Comparison of ENCODE assay signal across 8 cellular contexts in genomic region chr12:121580959-121581680, GRCh38.
DNase-seq lines count a peak whose midpoint lies in the region.

TSS of gene KDM2B (minus strand) at chr12:121581023. CDS start at chr12:121580911, 112 bp downstream.

- in situ Hi-C loops in T47D (cut with HindIII; ENCODE audit: low pct_unique_long_range_greater_than_20kb, low sequenced_read_pairs) = no loop called here

- peak; percentile 66 for DNase-seq in activated CD8-positive, alpha-beta memory T cell treated with anti-CD3 and anti-CD28 coated beads for 24 hours
- DNase-seq in activated CD8-positive, alpha-beta memory T cell treated with anti-CD3 and anti-CD28 coated beads, Interleukin-2, amount 50 U/mL, for 4 hours = no peak
- DNase-seq in SHP77 (lab: John Stamatoyannopoulos, UW) = peak; percentile 73 to 81
- DNase-seq in T47D (ENCODE audit: low read depth in 1 of 2, low spot score in 1 of 2) = peak; percentile 37 to 66
- DNase-seq in retina = peak; percentile 74
- no peak for DNase-seq in DMS 273 (lab: John Stamatoyannopoulos, UW; ENCODE audit: unreplicated experiment)
- DNase-seq in LoVo (ENCODE audit: low spot score) = no peak

- H3K4me3 ChIP-seq in iPS-11a (ENCODE audit: low read depth, low read length) = peak within 1 kb of the TSS; percentile 92

Comparison
In these comparisons a context has a peak if more than half of its experiments do, and no peak if none do; other contexts are left out.
1. DNase-seq: peak in activated CD8-positive, alpha-beta memory T cell treated with anti-CD3 and anti-CD28 coated beads for 24 hours (single experiment), SHP77 (2 of 2), T47D (2 of 2) and retina (single experiment); none in activated CD8-positive, alpha-beta memory T cell treated with anti-CD3 and anti-CD28 coated beads, Interleukin-2, amount 50 U/mL, for 4 hours (single experiment), DMS 273 (single experiment) and LoVo (single experiment).